Comparison of ENCODE assay signal across 22 cellular contexts in the genomic region with DNA sequence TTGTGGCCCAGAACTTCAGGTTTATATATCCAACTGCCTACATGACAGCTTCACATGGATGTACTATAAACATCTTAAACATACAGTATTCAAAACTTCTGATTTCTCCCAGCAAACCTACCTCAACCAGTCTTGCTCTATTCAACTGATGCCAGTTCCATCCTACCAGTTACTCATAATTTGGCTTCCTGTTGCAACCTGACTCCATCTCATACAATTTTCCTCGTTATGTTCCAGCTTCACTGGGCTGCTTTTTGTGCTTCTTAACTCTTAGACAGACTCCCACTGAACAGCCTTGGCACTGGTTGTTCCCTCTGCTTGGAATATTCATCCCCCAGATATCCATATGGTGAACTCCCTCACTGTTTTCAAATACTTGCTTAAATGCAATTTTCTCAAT.
DNase-seq lines count a peak whose midpoint lies in the region; ATAC-seq and TF ChIP-seq lines count a peak whose summit lies in the region.
"Had no signal": no experiment of that assay in that cellular context is flagged by ENCODE, and none has a peak within 500 bp of the region (broad histone marks: within the 10 kb centered on the region; RNA-seq: fewer than 3 reads in every experiment).

No MANE protein-coding gene starts in this region.

- H3K4me3 ChIP-seq in PC-3 (ENCODE audit: low read length) = no peak overlapping the region
- no peak overlapping the region for H3K4me3 ChIP-seq in epithelial cell of esophagus (ENCODE audit: low read length)
- H3K4me3 ChIP-seq in right cardiac atrium (ENCODE audit: low read length) = no peak overlapping the region
- H3K4me3 ChIP-seq: esophagus muscularis mucosa, GM12878, left lung, prostate gland had no signal

- TF ChIP-seq CTCF in PC-3 (conservative IDR thresholded peaks at IDR 0.05; ENCODE audit: low read depth, low read length) = no peak
- no peak for TF ChIP-seq CTCF in epithelial cell of esophagus (IDR thresholded peaks at IDR 0.05; ENCODE audit: insufficient read depth, low read depth, low read length, missing control alignments)

- BruUV-seq in PC-3 (replicated peaks; lab: Mats Ljungman, UMichigan) = no TSS peak

- no peaks in the 10 kb centered on the region for H3F3A ChIP-seq in PC-3 (ENCODE audit: low read length, unreplicated experiment)

- no peaks in the 10 kb centered on the region for H3K36me3 ChIP-seq in PC-3 (ENCODE audit: low read depth, low read length)
- H3K36me3 ChIP-seq: esophagus muscularis mucosa, left lung, prostate gland had no signal

- H3K9me2 ChIP-seq in PC-3 (replicated peaks; ENCODE audit: low read length) = no peaks in the 10 kb centered on the region

- intact Hi-C loops in PC-3 (cut with micrococcal nuclease) = no loop called here
- intact Hi-C loops in right cardiac atrium (cut with DNase I) = no loop called here

- no peaks in the 10 kb centered on the region for H3K79me2 ChIP-seq in PC-3 (ENCODE audit: low read length)

- H3K4me1 ChIP-seq in PC-3 (ENCODE audit: insufficient read depth, low read length) (peaks cover 22% of the 10 kb centered on the region), right cardiac atrium (ENCODE audit: control insufficient read depth, insufficient read depth, low read length) (no peaks in the 10 kb centered on the region)
- H3K4me1 ChIP-seq: left lung, prostate gland had no signal

- POLR2A ChIA-PET in PC-3 (lab: Charles Lee; ENCODE audit: unreplicated experiment) = interaction anchor here (0.7 kb wide), 1 partner anchor 69 kb away, joined by 4 read pairs; no protein-coding TSS in a partner anchor

- H3K9me3 ChIP-seq in PC-3 (ENCODE audit: low read length) (no peaks in the 10 kb centered on the region), right cardiac atrium (ENCODE audit: control insufficient read depth, low read length) (no peaks in the 10 kb centered on the region)
- H3K9me3 ChIP-seq: esophagus muscularis mucosa, left lung, prostate gland had no signal

- H4K20me1 ChIP-seq in PC-3 (ENCODE audit: low read length) = no peaks in the 10 kb centered on the region

- H3K9ac ChIP-seq in PC-3 (ENCODE audit: low read length) = no peak overlapping the region

- CTCF ChIA-PET in PC-3 (lab: Charles Lee) = no interaction called here

- no peak overlapping the region for H2AFZ ChIP-seq in PC-3 (ENCODE audit: low read length)

- ATAC-seq in PC-3 (peak; percentile 68), right cardiac atrium (no peak), HG03175 (IDR thresholded peaks at IDR 0.05; ENCODE audit: unreplicated experiment) (no peak)
- ATAC-seq: GM12878, left lung had no signal

- H3K27me3 ChIP-seq in PC-3 (ENCODE audit: low read length) (no peaks in the 10 kb centered on the region), right cardiac atrium (ENCODE audit: control insufficient read depth, insufficient read depth) (no peaks in the 10 kb centered on the region)
- H3K27me3 ChIP-seq: esophagus muscularis mucosa, left lung had no signal

- 82% methylated on average over 1 of the region's 1 CpG for WGBS in right cardiac atrium

- DNase-seq in NCI-H2029 treated with DMSO at 0.1 percent for 48 hours (lab: John Stamatoyannopoulos, UW) (peak; percentile 11), PC-3 (peak; percentile 56), epithelial cell of esophagus (ENCODE audit: low read depth) (peak; percentile 57), superior temporal gyrus (ENCODE audit: extremely low spot score) (peak; percentile 52), right cardiac atrium (no peak), cerebellar cortex (ENCODE audit: low spot score) (no peak)
- DNase-seq: activated CD4-positive, alpha-beta T cell treated with anti-CD3 and anti-CD28 coated beads for 4 hours; activated CD8-positive, alpha-beta memory T cell treated with anti-CD3 and anti-CD28 coated beads for 24 hours; CD4-positive, CD25-positive, alpha-beta regulatory T cell; effector memory CD4-positive, alpha-beta T cell; hypothalamus; immature natural killer cell; left lung; mesendoderm; NCI-H1694; NCI-H82; stimulated activated naive CD4-positive, alpha-beta T cell; T-helper 2 cell had no signal

- no peak overlapping the region for H3K27ac ChIP-seq in PC-3 (ENCODE audit: low read length)
- no peak overlapping the region for H3K27ac ChIP-seq in right cardiac atrium (ENCODE audit: low read length)
- H3K27ac ChIP-seq: esophagus muscularis mucosa, left lung, prostate gland had no signal

- H3K4me2 ChIP-seq in PC-3 (ENCODE audit: low read length) = no peak overlapping the region

Comparison
In these comparisons a context has a peak if more than half of its experiments do, and no peak if none do; other contexts are left out.
1. DNase-seq: peak in NCI-H2029 treated with DMSO at 0.1 percent for 48 hours (single experiment), PC-3 (single experiment), epithelial cell of esophagus (single experiment) and superior temporal gyrus (single experiment); none in right cardiac atrium (0 of 3) and cerebellar cortex (single experiment).